1 cellular context compared by ENCODE assay signal in the genomic region with DNA sequence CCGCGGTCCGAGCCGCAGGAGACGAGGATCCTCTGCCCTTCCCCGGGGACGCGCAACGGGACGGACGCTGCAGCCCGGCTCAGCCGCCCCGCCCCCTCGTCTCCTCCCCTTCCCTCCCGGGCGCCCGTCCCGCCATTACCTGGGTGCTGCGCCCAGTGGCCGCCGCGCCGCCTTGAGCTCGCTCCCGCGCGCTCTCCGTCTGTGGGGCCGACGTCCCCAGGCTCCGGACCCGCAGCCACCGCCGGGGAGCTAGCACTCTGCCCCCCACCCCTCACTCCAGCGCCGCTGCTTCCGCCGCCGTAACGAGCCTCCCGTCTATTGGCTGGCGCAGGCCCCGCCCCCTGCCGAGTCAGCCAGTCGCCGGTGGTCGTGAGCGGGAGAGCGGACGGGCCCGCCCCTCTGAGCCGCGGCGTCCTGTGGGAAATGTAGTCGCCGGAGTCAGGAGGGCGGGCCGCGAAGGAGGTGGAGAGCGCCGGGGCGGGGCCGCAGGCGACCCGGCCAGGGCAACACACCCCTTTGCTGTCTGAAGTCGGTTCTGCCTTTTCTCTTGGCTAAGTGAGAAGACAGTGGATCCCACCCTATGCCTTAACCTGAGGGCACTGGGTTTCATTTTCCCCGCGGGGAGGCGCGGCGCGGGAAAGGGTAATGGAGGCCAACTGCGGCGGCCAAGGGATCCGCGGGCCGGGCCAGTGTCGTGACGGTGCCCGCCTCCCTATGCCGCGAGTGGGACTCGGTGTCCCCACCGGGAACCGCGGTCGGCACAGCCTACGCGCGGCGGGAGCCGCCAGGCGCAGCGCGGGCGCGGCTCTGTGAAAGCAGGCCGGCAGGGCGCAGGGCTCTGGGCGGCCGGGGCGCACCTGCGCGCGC.
TF ChIP-seq lines count a peak whose summit lies in the region.

A gene (minus strand): TSS at position 259 of the 867 bp plus-strand sequence. CDS start 1,767 bp downstream, outside the sequence.

TF ChIP-seq in HepG2, 621 proteins besides CTCF, POLR2A, EP300 and RAD21 (continued from another document and continues in another):
- TF ChIP-seq ZNF143 (CRISPR knock-in tag; IDR thresholded peaks at IDR 0.05): peak; percentile 94
- no peak for TF ChIP-seq DNMT3B (CRISPR knock-in tag; conservative IDR thresholded peaks at IDR 0.05)
- TF ChIP-seq, protein P1, sequence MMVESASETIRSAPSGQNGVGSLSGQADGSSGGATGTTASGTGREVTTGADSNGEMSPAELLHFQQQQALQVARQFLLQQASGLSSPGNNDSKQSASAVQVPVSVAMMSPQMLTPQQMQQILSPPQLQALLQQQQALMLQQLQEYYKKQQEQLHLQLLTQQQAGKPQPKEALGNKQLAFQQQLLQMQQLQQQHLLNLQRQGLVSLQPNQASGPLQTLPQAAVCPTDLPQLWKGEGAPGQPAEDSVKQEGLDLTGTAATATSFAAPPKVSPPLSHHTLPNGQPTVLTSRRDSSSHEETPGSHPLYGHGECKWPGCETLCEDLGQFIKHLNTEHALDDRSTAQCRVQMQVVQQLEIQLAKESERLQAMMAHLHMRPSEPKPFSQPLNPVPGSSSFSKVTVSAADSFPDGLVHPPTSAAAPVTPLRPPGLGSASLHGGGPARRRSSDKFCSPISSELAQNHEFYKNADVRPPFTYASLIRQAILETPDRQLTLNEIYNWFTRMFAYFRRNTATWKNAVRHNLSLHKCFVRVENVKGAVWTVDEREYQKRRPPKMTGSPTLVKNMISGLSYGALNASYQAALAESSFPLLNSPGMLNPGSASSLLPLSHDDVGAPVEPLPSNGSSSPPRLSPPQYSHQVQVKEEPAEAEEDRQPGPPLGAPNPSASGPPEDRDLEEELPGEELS (CRISPR knock-in tag; IDR thresholded peaks at IDR 0.05): no peak; the same call in 1 of the 2 replicates
- TF ChIP-seq RARA (CRISPR knock-in tag; IDR thresholded peaks at IDR 0.05): no peak
- TF ChIP-seq, protein P2, sequence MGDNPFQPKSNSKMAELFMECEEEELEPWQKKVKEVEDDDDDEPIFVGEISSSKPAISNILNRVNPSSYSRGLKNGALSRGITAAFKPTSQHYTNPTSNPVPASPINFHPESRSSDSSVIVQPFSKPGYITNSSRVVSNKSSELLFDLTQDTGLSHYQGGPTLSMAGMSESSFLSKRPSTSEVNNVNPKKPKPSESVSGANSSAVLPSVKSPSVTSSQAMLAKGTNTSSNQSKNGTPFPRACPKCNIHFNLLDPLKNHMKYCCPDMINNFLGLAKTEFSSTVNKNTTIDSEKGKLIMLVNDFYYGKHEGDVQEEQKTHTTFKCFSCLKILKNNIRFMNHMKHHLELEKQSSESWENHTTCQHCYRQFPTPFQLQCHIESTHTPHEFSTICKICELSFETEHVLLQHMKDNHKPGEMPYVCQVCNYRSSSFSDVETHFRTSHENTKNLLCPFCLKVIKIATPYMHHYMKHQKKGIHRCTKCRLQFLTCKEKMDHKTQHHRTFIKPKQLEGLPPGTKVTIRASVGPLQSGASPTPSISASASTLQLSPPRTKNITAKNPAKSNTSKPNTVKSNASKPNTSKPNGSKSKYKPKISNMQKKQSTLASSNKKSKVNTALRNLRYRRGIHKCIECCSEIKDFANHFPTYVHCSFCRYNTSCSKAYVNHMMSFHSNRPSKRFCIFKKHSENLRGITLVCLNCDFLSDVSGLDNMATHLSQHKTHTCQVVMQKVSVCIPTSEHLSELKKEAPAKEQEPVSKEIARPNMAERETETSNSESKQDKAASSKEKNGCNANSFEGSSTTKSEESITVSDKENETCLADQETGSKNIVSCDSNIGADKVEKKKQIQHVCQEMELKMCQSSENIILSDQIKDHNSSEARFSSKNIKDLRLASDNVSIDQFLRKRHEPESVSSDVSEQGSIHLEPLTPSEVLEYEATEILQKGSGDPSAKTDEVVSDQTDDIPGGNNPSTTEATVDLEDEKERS (CRISPR knock-in tag; IDR thresholded peaks at IDR 0.05): no peak
- TF ChIP-seq ZNF891 (CRISPR knock-in tag; IDR thresholded peaks at IDR 0.05): peak; percentile 78; the same call in 1 of the 2 replicates
- TF ChIP-seq MEIS1 (CRISPR knock-in tag; IDR thresholded peaks at IDR 0.05; ENCODE audit: borderline replicate concordance): no peak
- TF ChIP-seq ZFP36L2 (CRISPR knock-in tag; IDR thresholded peaks at IDR 0.05): 0 out of 2 replicates have a peak, but pooled peaks have one; percentile 11
- TF ChIP-seq ZNF749 (CRISPR knock-in tag; IDR thresholded peaks at IDR 0.05; ENCODE audit: borderline replicate concordance): no peak
- TF ChIP-seq, protein P3, sequence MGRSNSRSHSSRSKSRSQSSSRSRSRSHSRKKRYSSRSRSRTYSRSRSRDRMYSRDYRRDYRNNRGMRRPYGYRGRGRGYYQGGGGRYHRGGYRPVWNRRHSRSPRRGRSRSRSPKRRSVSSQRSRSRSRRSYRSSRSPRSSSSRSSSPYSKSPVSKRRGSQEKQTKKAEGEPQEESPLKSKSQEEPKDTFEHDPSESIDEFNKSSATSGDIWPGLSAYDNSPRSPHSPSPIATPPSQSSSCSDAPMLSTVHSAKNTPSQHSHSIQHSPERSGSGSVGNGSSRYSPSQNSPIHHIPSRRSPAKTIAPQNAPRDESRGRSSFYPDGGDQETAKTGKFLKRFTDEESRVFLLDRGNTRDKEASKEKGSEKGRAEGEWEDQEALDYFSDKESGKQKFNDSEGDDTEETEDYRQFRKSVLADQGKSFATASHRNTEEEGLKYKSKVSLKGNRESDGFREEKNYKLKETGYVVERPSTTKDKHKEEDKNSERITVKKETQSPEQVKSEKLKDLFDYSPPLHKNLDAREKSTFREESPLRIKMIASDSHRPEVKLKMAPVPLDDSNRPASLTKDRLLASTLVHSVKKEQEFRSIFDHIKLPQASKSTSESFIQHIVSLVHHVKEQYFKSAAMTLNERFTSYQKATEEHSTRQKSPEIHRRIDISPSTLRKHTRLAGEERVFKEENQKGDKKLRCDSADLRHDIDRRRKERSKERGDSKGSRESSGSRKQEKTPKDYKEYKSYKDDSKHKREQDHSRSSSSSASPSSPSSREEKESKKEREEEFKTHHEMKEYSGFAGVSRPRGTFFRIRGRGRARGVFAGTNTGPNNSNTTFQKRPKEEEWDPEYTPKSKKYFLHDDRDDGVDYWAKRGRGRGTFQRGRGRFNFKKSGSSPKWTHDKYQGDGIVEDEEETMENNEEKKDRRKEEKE (IDR thresholded peaks at IDR 0.05): no peak
- TF ChIP-seq, protein P4, sequence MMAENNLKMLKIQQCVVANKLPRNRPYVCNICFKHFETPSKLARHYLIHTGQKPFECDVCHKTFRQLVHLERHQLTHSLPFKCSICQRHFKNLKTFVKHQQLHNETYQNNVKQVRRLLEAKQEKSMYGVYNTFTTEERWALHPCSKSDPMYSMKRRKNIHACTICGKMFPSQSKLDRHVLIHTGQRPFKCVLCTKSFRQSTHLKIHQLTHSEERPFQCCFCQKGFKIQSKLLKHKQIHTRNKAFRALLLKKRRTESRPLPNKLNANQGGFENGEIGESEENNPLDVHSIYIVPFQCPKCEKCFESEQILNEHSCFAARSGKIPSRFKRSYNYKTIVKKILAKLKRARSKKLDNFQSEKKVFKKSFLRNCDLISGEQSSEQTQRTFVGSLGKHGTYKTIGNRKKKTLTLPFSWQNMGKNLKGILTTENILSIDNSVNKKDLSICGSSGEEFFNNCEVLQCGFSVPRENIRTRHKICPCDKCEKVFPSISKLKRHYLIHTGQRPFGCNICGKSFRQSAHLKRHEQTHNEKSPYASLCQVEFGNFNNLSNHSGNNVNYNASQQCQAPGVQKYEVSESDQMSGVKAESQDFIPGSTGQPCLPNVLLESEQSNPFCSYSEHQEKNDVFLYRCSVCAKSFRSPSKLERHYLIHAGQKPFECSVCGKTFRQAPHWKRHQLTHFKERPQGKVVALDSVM (CRISPR knock-in tag; IDR thresholded peaks at IDR 0.05): peak; percentile 72
- TF ChIP-seq ZSCAN12 (CRISPR knock-in tag; IDR thresholded peaks at IDR 0.05): no peak
- TF ChIP-seq SP1 (IDR thresholded peaks at IDR 0.05): 0 out of 2 replicates have a peak, but pooled peaks have one; percentile 30
- TF ChIP-seq SP1 (CRISPR knock-in tag; IDR thresholded peaks at IDR 0.05): peak; percentile 96
- no peak; the same call in 1 of the 2 replicates for TF ChIP-seq ELF3 (CRISPR knock-in tag; IDR thresholded peaks at IDR 0.05)
- TF ChIP-seq, protein P5, sequence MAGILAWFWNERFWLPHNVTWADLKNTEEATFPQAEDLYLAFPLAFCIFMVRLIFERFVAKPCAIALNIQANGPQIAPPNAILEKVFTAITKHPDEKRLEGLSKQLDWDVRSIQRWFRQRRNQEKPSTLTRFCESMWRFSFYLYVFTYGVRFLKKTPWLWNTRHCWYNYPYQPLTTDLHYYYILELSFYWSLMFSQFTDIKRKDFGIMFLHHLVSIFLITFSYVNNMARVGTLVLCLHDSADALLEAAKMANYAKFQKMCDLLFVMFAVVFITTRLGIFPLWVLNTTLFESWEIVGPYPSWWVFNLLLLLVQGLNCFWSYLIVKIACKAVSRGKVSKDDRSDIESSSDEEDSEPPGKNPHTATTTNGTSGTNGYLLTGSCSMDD (CRISPR knock-in tag; IDR thresholded peaks at IDR 0.05): 0 out of 2 replicates have a peak, but pooled peaks have one; percentile 30
- no peak for TF ChIP-seq POLR2AphosphoS2 (IDR thresholded peaks at IDR 0.05; ENCODE audit: low read depth, low read length)
- no peak; the same call in 1 of the 2 replicates for TF ChIP-seq MEIS2 (CRISPR knock-in tag; IDR thresholded peaks at IDR 0.05)
- TF ChIP-seq POLR2AphosphoS5 (IDR thresholded peaks at IDR 0.05; ENCODE audit: low read depth, low read length): peak; percentile 70
- TF ChIP-seq, protein P6, sequence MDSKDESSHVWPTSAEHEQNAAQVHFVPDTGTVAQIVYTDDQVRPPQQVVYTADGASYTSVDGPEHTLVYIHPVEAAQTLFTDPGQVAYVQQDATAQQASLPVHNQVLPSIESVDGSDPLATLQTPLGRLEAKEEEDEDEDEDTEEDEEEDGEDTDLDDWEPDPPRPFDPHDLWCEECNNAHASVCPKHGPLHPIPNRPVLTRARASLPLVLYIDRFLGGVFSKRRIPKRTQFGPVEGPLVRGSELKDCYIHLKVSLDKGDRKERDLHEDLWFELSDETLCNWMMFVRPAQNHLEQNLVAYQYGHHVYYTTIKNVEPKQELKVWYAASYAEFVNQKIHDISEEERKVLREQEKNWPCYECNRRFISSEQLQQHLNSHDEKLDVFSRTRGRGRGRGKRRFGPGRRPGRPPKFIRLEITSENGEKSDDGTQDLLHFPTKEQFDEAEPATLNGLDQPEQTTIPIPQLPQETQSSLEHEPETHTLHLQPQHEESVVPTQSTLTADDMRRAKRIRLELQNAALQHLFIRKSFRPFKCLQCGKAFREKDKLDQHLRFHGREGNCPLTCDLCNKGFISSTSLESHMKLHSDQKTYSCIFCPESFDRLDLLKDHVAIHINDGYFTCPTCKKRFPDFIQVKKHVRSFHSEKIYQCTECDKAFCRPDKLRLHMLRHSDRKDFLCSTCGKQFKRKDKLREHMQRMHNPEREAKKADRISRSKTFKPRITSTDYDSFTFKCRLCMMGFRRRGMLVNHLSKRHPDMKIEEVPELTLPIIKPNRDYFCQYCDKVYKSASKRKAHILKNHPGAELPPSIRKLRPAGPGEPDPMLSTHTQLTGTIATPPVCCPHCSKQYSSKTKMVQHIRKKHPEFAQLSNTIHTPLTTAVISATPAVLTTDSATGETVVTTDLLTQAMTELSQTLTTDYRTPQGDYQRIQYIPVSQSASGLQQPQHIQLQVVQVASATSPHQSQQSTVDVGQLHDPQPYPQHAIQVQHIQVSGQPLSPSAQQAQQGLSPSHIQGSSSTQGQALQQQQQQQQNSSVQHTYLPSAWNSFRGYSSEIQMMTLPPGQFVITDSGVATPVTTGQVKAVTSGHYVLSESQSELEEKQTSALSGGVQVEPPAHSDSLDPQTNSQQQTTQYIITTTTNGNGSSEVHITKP (CRISPR knock-in tag; IDR thresholded peaks at IDR 0.05; ENCODE audit: low read depth): peak; percentile 68; the same call in 1 of the 2 replicates
- no peak; the same call in 1 of the 2 replicates for TF ChIP-seq CREM (IDR thresholded peaks at IDR 0.05)
- no peak for TF ChIP-seq CREM (CRISPR knock-in tag; IDR thresholded peaks at IDR 0.05)
- peak; percentile 92 for TF ChIP-seq NFATC3 (CRISPR knock-in tag; IDR thresholded peaks at IDR 0.05)
- TF ChIP-seq ZNF530 (CRISPR knock-in tag; IDR thresholded peaks at IDR 0.05; ENCODE audit: low read depth): no peak
- TF ChIP-seq, protein P7, sequence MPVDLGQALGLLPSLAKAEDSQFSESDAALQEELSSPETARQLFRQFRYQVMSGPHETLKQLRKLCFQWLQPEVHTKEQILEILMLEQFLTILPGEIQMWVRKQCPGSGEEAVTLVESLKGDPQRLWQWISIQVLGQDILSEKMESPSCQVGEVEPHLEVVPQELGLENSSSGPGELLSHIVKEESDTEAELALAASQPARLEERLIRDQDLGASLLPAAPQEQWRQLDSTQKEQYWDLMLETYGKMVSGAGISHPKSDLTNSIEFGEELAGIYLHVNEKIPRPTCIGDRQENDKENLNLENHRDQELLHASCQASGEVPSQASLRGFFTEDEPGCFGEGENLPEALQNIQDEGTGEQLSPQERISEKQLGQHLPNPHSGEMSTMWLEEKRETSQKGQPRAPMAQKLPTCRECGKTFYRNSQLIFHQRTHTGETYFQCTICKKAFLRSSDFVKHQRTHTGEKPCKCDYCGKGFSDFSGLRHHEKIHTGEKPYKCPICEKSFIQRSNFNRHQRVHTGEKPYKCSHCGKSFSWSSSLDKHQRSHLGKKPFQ (CRISPR knock-in tag; IDR thresholded peaks at IDR 0.05; ENCODE audit: insufficient replicate concordance): peak; percentile 77
- TF ChIP-seq ZNF446 (CRISPR knock-in tag; IDR thresholded peaks at IDR 0.05): no peak
- TF ChIP-seq ATM (IDR thresholded peaks at IDR 0.05; ENCODE audit: borderline replicate concordance): no peak
- TF ChIP-seq PPARG (CRISPR knock-in tag; conservative IDR thresholded peaks at IDR 0.05): no peak; the same call in 1 of the 2 replicates
- no peak for TF ChIP-seq IKZF1 (IDR thresholded peaks at IDR 0.05)
- TF ChIP-seq BRCA1 (CRISPR knock-in tag; IDR thresholded peaks at IDR 0.05): 0 out of 2 replicates have a peak, but pooled peaks have one; percentile 48
- TF ChIP-seq HOXA9 (CRISPR knock-in tag; IDR thresholded peaks at IDR 0.05; ENCODE audit: borderline replicate concordance): no peak
- no peak for TF ChIP-seq FOXJ3 (CRISPR knock-in tag; IDR thresholded peaks at IDR 0.05; ENCODE audit: borderline replicate concordance)
